ENCODE assay signal across 18 cellular contexts in genomic region chr13:27338207-27338606, GRCh38.
DNase-seq lines count a peak whose midpoint lies in the region; ATAC-seq, FAIRE-seq and TF ChIP-seq lines count a peak whose summit lies in the region.
"Had no signal": no experiment of that assay in that cellular context is flagged by ENCODE, and none has a peak within 500 bp of the region (broad histone marks: within the 10 kb centered on the region; RNA-seq: fewer than 3 reads in every experiment).

No MANE protein-coding gene starts in this region.

- no peaks in the 10 kb centered on the region for H3K9me2 ChIP-seq in DOHH2 (replicated peaks; ENCODE audit: control insufficient read depth, low read length)

- no peaks in the 10 kb centered on the region for H3K9me3 Mint-ChIP-seq in WTC11
- no peaks in the 10 kb centered on the region for H3K9me3 Mint-ChIP-seq in natural killer cell treated with Interleukin-12 subunit alpha and Interleukin-12 subunit beta and Interleukin-15 and Interleukin-18, amount 100 ng/mL, for 72 hours
- H3K9me3 Mint-ChIP-seq: IgD-negative memory B cell had no signal

- TF ChIP-seq CTCF in DOHH2 (IDR thresholded peaks at IDR 0.05; ENCODE audit: low read depth, low read length, poor library complexity, severe bottlenecking) = no peak
- TF ChIP-seq CTCF in WTC11 (IDR thresholded peaks at IDR 0.05) = no peak

- H3K27me3 Mint-ChIP-seq in WTC11 (ENCODE audit: low read depth) = no peaks in the 10 kb centered on the region; the same call in 1 of the 2 replicates
- peaks cover 11 to 28% of the 10 kb centered on the region in 2 donors for H3K27me3 Mint-ChIP-seq in natural killer cell treated with Interleukin-12 subunit alpha and Interleukin-12 subunit beta and Interleukin-15 and Interleukin-18, amount 100 ng/mL, for 72 hours
- H3K27me3 Mint-ChIP-seq: IgD-negative memory B cell had no signal

- H3K36me3 Mint-ChIP-seq in WTC11 = no peaks in the 10 kb centered on the region
- H3K36me3 Mint-ChIP-seq in natural killer cell treated with Interleukin-12 subunit alpha and Interleukin-12 subunit beta and Interleukin-15 and Interleukin-18, amount 100 ng/mL, for 72 hours = no peaks in the 10 kb centered on the region
- H3K36me3 Mint-ChIP-seq: CD4-positive, CD25-positive, alpha-beta regulatory T cell; IgD-negative memory B cell had no signal

- no peaks in the 10 kb centered on the region for H3F3A ChIP-seq in DOHH2 (ENCODE audit: control insufficient read depth, insufficient read depth)

- H3K4me2 ChIP-seq in DOHH2 (ENCODE audit: low read length) = 0 out of 2 replicates have a peak overlapping the region, but pooled peaks have one; percentile 26
- H3K4me2 ChIP-seq: BLaER1 treated with 17β-estradiol and CSF1 and Interleukin-3, amounts not matched to agents 10 nM and 100 nM had no signal

- DNase-seq in GM18507 (ENCODE audit: extremely low spot score, insufficient read length, low read depth) (no peak), WTC11 (ENCODE audit: low spot score) (no peak), OCI-M2 (lab: John Stamatoyannopoulos, UW; ENCODE audit: unreplicated experiment) (no peak), medulla oblongata (ENCODE audit: extremely low spot score) (no peak), NCI-H2081 treated with DMSO at 0.1 percent for 48 hours (lab: John Stamatoyannopoulos, UW) (no peak)
- DNase-seq in natural killer cell treated with Interleukin-12 subunit alpha and Interleukin-12 subunit beta and Interleukin-15 and Interleukin-18, amount 100 ng/mL, for 72 hours (ENCODE audit: low spot score) = no peak
- DNase-seq: ACHN, GOT3, KG1 had no signal

- POLR2A ChIA-PET in WTC11 (lab: Charles Lee) = no interaction called here

- H4K20me1 ChIP-seq in DOHH2 (ENCODE audit: control insufficient read depth, insufficient read depth, low read depth, low read length) = no peaks in the 10 kb centered on the region
- H4K20me1 ChIP-seq: BLaER1 treated with 17β-estradiol and CSF1 and Interleukin-3, amounts not matched to agents 10 nM and 100 nM had no signal

- no peaks in the 10 kb centered on the region for H3K9me3 ChIP-seq in DOHH2 (ENCODE audit: control insufficient read depth, insufficient read depth, low read length)
- H3K9me3 ChIP-seq: BLaER1 treated with 17β-estradiol and CSF1 and Interleukin-3, amounts not matched to agents 10 nM and 100 nM; HAP-1 had no signal

- H3K4me1 Mint-ChIP-seq in WTC11 = peaks cover 50% of the 10 kb centered on the region
- no peaks in the 10 kb centered on the region for H3K4me1 Mint-ChIP-seq in natural killer cell treated with Interleukin-12 subunit alpha and Interleukin-12 subunit beta and Interleukin-15 and Interleukin-18, amount 100 ng/mL, for 72 hours (ENCODE audit: low read depth in 2 of 2)

- no peak overlapping the region for H3K27ac Mint-ChIP-seq in WTC11
- H3K27ac Mint-ChIP-seq in natural killer cell treated with Interleukin-12 subunit alpha and Interleukin-12 subunit beta and Interleukin-15 and Interleukin-18, amount 100 ng/mL, for 72 hours = no peak overlapping the region
- H3K27ac Mint-ChIP-seq: CD4-positive, CD25-positive, alpha-beta regulatory T cell had no signal

- peak; percentile 53 for FAIRE-seq in GM18507 (lab: Jason Lieb, UNC)
- FAIRE-seq: GM12878, GM19239 had no signal

- H3K79me2 ChIP-seq in DOHH2 (ENCODE audit: control insufficient read depth, low read length) = no peaks in the 10 kb centered on the region

- no peaks in the 10 kb centered on the region for H3K27me3 ChIP-seq in DOHH2 (ENCODE audit: control insufficient read depth, low read length)
- H3K27me3 ChIP-seq: BLaER1 treated with 17β-estradiol and CSF1 and Interleukin-3, amounts not matched to agents 10 nM and 100 nM had no signal

- H3K4me3 ChIP-seq in DOHH2 (ENCODE audit: low read length) = no peak overlapping the region
- H3K4me3 ChIP-seq: BLaER1 treated with 17β-estradiol and CSF1 and Interleukin-3, amounts not matched to agents 10 nM and 100 nM; GM12878; HAP-1 had no signal

- ATAC-seq in WTC11 (no peak), HG02885 (IDR thresholded peaks at IDR 0.05; ENCODE audit: poor library complexity, unreplicated experiment) (no peak)
- ATAC-seq in natural killer cell treated with Interleukin-12 subunit alpha and Interleukin-12 subunit beta and Interleukin-15 and Interleukin-18, amount 100 ng/mL, for 72 hours = peak; percentile 7 to 17

- no peak overlapping the region for H3K27ac ChIP-seq in DOHH2 (ENCODE audit: low read depth, low read length)
- H3K27ac ChIP-seq: BLaER1 treated with 17β-estradiol and CSF1 and Interleukin-3, amounts not matched to agents 10 nM and 100 nM; HL-60 had no signal

- CTCF ChIA-PET in WTC11 (lab: Charles Lee) = interaction anchor here (0.7 to 5.4 kb wide), 30 partner anchors 9 to 646 kb away, joined by 3 to 91 read pairs (median 5); no protein-coding TSS in a partner anchor

- peaks cover 31% of the 10 kb centered on the region for H3K4me1 ChIP-seq in DOHH2 (ENCODE audit: control insufficient read depth, low read length)
- H3K4me1 ChIP-seq: BLaER1 treated with 17β-estradiol and CSF1 and Interleukin-3, amounts not matched to agents 10 nM and 100 nM had no signal

- no peaks in the 10 kb centered on the region for H3K36me3 ChIP-seq in DOHH2 (ENCODE audit: control insufficient read depth, low read length)
- H3K36me3 ChIP-seq: BLaER1 treated with 17β-estradiol and CSF1 and Interleukin-3, amounts not matched to agents 10 nM and 100 nM; HAP-1 had no signal

- no peak overlapping the region for H3K4me3 Mint-ChIP-seq in WTC11
- H3K4me3 Mint-ChIP-seq in natural killer cell treated with Interleukin-12 subunit alpha and Interleukin-12 subunit beta and Interleukin-15 and Interleukin-18, amount 100 ng/mL, for 72 hours = no peak overlapping the region
- H3K4me3 Mint-ChIP-seq: CD4-positive, CD25-positive, alpha-beta regulatory T cell had no signal

TF ChIP-seq in WTC11, 78 proteins besides CTCF, POLR2A, EP300 and RAD21:
- TF ChIP-seq NFE2L1 (CRISPR knock-in tag; IDR thresholded peaks at IDR 0.05) (0 out of 2 replicates have a peak, but pooled peaks have one; percentile 27), ZNF138 (CRISPR knock-in tag; conservative IDR thresholded peaks at IDR 0.05) (no peak)

Comparison
In these comparisons a context has a peak if more than half of its experiments do, and no peak if none do; other contexts are left out.
1. ATAC-seq: peak in natural killer cell treated with Interleukin-12 subunit alpha and Interleukin-12 subunit beta and Interleukin-15 and Interleukin-18, amount 100 ng/mL, for 72 hours (2 of 2); none in WTC11 (single experiment) and HG02885 (single experiment).